ENCODE assay signal across 8 cellular contexts in the genomic region with DNA sequence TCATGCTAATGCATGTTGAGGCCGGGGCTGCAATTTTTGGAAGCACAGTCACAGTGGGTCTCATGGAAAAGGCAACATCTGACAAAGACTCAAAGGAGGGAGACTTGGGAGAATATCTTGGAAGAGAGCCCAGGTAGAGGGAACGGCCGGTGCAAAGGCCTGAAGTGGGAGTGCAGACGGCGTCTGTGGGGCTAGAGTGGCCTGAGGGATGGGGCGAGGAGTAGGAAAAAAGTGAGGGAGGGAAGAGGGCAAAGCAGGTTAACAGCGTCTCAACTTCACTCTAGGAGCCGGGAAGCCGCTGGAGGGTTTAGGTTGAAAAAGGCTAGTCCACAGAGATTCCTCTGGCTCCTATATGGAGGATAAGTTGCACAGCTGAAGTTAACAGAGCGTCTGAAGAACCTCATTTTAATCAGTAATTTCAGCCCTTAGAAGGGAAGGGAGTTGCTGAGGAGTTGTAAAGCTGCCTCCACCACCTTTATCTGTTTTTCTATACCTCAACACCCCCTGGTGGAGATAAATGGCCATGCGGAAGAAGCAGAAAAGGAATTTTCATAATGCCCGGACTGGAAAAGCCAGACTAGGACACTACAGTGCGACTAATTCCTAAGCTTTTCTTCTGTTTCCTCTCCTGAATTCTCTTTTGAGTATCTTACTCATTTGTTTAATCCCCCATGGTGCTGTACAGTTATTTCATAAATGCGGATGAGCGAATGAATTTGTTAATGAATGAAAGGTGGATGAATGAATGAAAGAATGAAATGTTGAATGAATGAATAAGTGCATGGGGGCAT.
DNase-seq lines count a peak whose midpoint lies in the region; ATAC-seq and TF ChIP-seq lines count a peak whose summit lies in the region.

No MANE protein-coding gene starts in this region.

- in situ Hi-C loops in astrocyte of the cerebellum (cut with HindIII; ENCODE audit: low sequenced_read_pairs), result no loop called here

- H3K4me3 ChIP-seq in LNCaP clone FGC (ENCODE audit: low read depth, low read length), result no peak overlapping the region
- no peak overlapping the region for H3K4me3 ChIP-seq in astrocyte of the cerebellum (ENCODE audit: low read depth, low read length)

- peak; percentile 86 for DNase-seq in DMS 273 (lab: John Stamatoyannopoulos, UW; ENCODE audit: unreplicated experiment)
- no peak for DNase-seq in LNCaP clone FGC (ENCODE audit: low read depth)
- DNase-seq in RPMI8226, result peak; percentile 67
- peak; percentile 72 for DNase-seq in astrocyte of the cerebellum (ENCODE audit: low read depth)
- peak; percentile 54 for DNase-seq in hepatic stellate cell (ENCODE audit: low spot score)
- peak; percentile 65 for DNase-seq in sciatic nerve (ENCODE audit: low spot score)
- no peak for DNase-seq in mesenteric fat pad (ENCODE audit: low spot score)

- peak; percentile 86 for TF ChIP-seq CTCF in LNCaP clone FGC (IDR thresholded peaks at IDR 0.05; ENCODE audit: control insufficient read depth, extremely low read depth, insufficient read depth)
- TF ChIP-seq CTCF in astrocyte of the cerebellum (IDR thresholded peaks at IDR 0.05; ENCODE audit: low read depth, low read length, missing control alignments), result peak; percentile 79

- intact Hi-C loops in sciatic nerve (cut with DNase I), result no loop called here

- ATAC-seq in GM19463 (IDR thresholded peaks at IDR 0.05; ENCODE audit: unreplicated experiment) (peak; percentile 71), sciatic nerve (peak; percentile 74)

Comparison
In these comparisons a context has a peak if more than half of its experiments do, and no peak if none do; other contexts are left out.
1. DNase-seq: peak in DMS 273 (single experiment), RPMI8226 (single experiment), astrocyte of the cerebellum (single experiment), hepatic stellate cell (single experiment) and sciatic nerve (single experiment); none in LNCaP clone FGC (single experiment) and mesenteric fat pad (single experiment).